25 cellular contexts compared by ENCODE assay signal in genomic region chr14:67576216-67576615, GRCh38. TPM values are rescaled to one million over a fixed set of nuclear protein-coding genes. Genes with fewer than 3 reads are reported as not detected.
"Had no signal": no experiment of that assay in that cellular context is flagged by ENCODE, and none has a peak within 500 bp of the region (broad histone marks: within the 10 kb centered on the region; RNA-seq: fewer than 3 reads in every experiment).

No MANE protein-coding gene starts in this region.

- H3K27me3 Mint-ChIP-seq: activated T-helper 17 cell treated with anti-CD3 and anti-CD28 coated beads, Interleukin-2, amount 50 U/mL, for 72 hours; stimulated activated naive CD8-positive, alpha-beta T cell treated with anti-CD3 and anti-CD28 coated beads, Interleukin-15, Interleukin-2, amounts not matched to agents 100 ng/mL and 50 ng/mL, for 24 hours; type B pancreatic cell had no signal

- DNase-seq: activated CD4-positive, alpha-beta T cell treated with anti-CD3 and anti-CD28 coated beads for 48 hours; activated CD4-positive, alpha-beta T cell treated with anti-CD3 and anti-CD28 coated beads, Interleukin-2, amount 50 U/mL, for 48 hours; activated CD8-positive, alpha-beta memory T cell treated with anti-CD3 and anti-CD28 coated beads for 24 hours; activated naive CD4-positive, alpha-beta T cell; aorta; body of pancreas; colonic mucosa; effector CD8-positive, alpha-beta T cell; left lung; mesendoderm; mucosa of descending colon; occipital lobe; right cardiac atrium; stimulated activated CD4-positive, alpha-beta T cell treated with anti-CD3 and anti-CD28 coated beads, Interleukin-12 subunit alpha, Interleukin-12 subunit beta, amount 100 ng/mL, for 4 hours; stimulated activated CD4-positive, alpha-beta T cell treated with anti-CD3 and anti-CD28 coated beads, Interleukin-4, amount 100 ng/mL, for 1 hour had no signal

- H3K4me1 Mint-ChIP-seq: activated T-helper 17 cell treated with anti-CD3 and anti-CD28 coated beads, Interleukin-2, amount 50 U/mL, for 72 hours had no signal

- H3K4me3 Mint-ChIP-seq: activated T-helper 17 cell treated with anti-CD3 and anti-CD28 coated beads, Interleukin-2, amount 50 U/mL, for 72 hours; neural crest cell; stimulated activated naive CD8-positive, alpha-beta T cell treated with anti-CD3 and anti-CD28 coated beads, Interleukin-15, Interleukin-2, amounts not matched to agents 100 ng/mL and 50 ng/mL, for 24 hours; type B pancreatic cell had no signal

- H3K36me3 Mint-ChIP-seq: activated naive CD4-positive, alpha-beta T cell treated with anti-CD3 and anti-CD28 coated beads, Interleukin-2, amount 50 U/mL, for 72 hours had no signal

- H3K4me3 ChIP-seq: adrenal gland, body of pancreas, colonic mucosa, left lung, lung, mucosa of descending colon, vagina had no signal

- H3K27ac Mint-ChIP-seq: activated naive CD4-positive, alpha-beta T cell treated with anti-CD3 and anti-CD28 coated beads, Interleukin-2, amount 50 U/mL, for 72 hours; activated T-helper 17 cell treated with anti-CD3 and anti-CD28 coated beads, Interleukin-2, amount 50 U/mL, for 72 hours; stimulated activated naive CD8-positive, alpha-beta T cell treated with anti-CD3 and anti-CD28 coated beads, Interleukin-15, Interleukin-2, amounts not matched to agents 100 ng/mL and 50 ng/mL, for 24 hours; type B pancreatic cell had no signal

- H3K9me3 Mint-ChIP-seq: activated naive CD4-positive, alpha-beta T cell treated with anti-CD3 and anti-CD28 coated beads, Interleukin-2, amount 50 U/mL, for 72 hours; activated T-helper 17 cell treated with anti-CD3 and anti-CD28 coated beads, Interleukin-2, amount 50 U/mL, for 72 hours; neural crest cell; stimulated activated naive CD8-positive, alpha-beta T cell treated with anti-CD3 and anti-CD28 coated beads, Interleukin-15, Interleukin-2, amounts not matched to agents 100 ng/mL and 50 ng/mL, for 24 hours; type B pancreatic cell had no signal

- ATAC-seq: activated CD4-positive, CD25-positive, alpha-beta regulatory T cell treated with anti-CD3 and anti-CD28 coated beads, Interleukin-2, amount 50 U/mL, for 24 hours; activated naive CD4-positive, alpha-beta T cell treated with anti-CD3 and anti-CD28 coated beads, Interleukin-2, amount 50 U/mL, for 72 hours; activated T-helper 17 cell treated with anti-CD3 and anti-CD28 coated beads, Interleukin-2, amount 50 U/mL, for 72 hours; body of pancreas; left lung; mucosa of descending colon; right cardiac atrium had no signal

RNA-seq across cellular contexts. Expression of gene PLEKHH1, which starts 43.1 kb away (rescaled TPM):
- total RNA-seq: myocyte had no signal
